8 cellular contexts compared by ENCODE assay signal in genomic region chr14:99415496-99416281, GRCh38.
DNase-seq lines count a peak whose midpoint lies in the region; ATAC-seq, FAIRE-seq and TF ChIP-seq lines count a peak whose summit lies in the region.

No MANE protein-coding gene starts in this region.

- no peak overlapping the region for H3K4me3 Mint-ChIP-seq in T-helper 17 cell

- peaks cover 24% of the 10 kb centered on the region for H3K4me1 Mint-ChIP-seq in T-helper 17 cell

- H3K36me3 Mint-ChIP-seq in T-helper 17 cell (ENCODE audit: low read depth): peaks cover 4% of the 10 kb centered on the region

- H3K27me3 Mint-ChIP-seq in T-helper 17 cell: no peaks in the 10 kb centered on the region

- DNase-seq in AG09319 (ENCODE audit: extremely low read depth, low read depth): peak; percentile 56
- peak; percentile 61 for DNase-seq in NCI-H187 treated with DMSO at 0.1 percent for 48 hours (lab: John Stamatoyannopoulos, UW)
- peak in 2 of 3 donors; percentile 29 to 44 for DNase-seq in T-helper 17 cell
- peak; percentile 16 for DNase-seq in brain pericyte (ENCODE audit: low read depth, low spot score)
- peak; percentile 56 for DNase-seq in stimulated activated CD4-positive, alpha-beta T cell treated with anti-CD3 and anti-CD28 coated beads, Interleukin-2, amount 100 ng/mL, for 4 hours (ENCODE audit: low read depth)

- TF ChIP-seq CTCF in AG09319 (IDR thresholded peaks at IDR 0.05; ENCODE audit: low read depth, low read length): peak; percentile 82

- ATAC-seq in GM18517 (IDR thresholded peaks at IDR 0.05; ENCODE audit: unreplicated experiment) (peak; percentile 96), HG03045 (IDR thresholded peaks at IDR 0.05; ENCODE audit: unreplicated experiment) (peak; percentile 85), T-helper 17 cell (peak; percentile 97)

- no peak overlapping the region for H3K27ac Mint-ChIP-seq in T-helper 17 cell

- peak; percentile 98 for FAIRE-seq in islet of Langerhans (lab: Jason Lieb, UNC)

- no peaks in the 10 kb centered on the region for H3K9me3 ChIP-seq in T-helper 17 cell (ENCODE audit: control insufficient read depth, low read length, poor library complexity, severe bottlenecking)

Comparison
In these comparisons a context has a peak if more than half of its experiments do, and no peak if none do; other contexts are left out.
1. Peak in every context shown above with its lines: DNase-seq and ATAC-seq.